27 cellular contexts compared by ENCODE assay signal in the genomic region with DNA sequence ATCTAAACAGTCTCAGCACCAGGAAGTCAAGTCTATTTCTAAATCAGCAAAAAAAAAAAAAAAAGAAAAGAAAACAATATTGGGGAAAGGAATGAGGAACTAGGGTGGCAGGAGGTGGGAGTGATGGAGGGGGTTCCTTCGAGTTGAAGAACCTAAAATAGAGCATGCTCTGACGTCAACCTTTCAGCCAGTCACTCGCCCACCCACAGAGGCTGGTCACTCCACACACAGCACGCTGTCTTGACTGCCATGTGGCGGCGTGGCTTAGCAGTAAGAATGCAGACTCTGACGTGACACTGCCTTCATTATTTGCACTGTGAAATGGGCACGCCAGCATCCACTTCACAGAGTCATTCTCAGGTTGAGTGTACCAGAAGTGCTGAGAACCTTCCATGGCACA. TPM values are rescaled to one million over a fixed set of nuclear protein-coding genes. Genes with fewer than 3 reads are reported as not detected.
DNase-seq lines count a peak whose midpoint lies in the region; ATAC-seq and TF ChIP-seq lines count a peak whose summit lies in the region.
"Had no signal": no experiment of that assay in that cellular context is flagged by ENCODE, and none has a peak within 500 bp of the region (broad histone marks: within the 10 kb centered on the region; RNA-seq: fewer than 3 reads in every experiment).

No MANE protein-coding gene starts in this region.

- H3K36me3 Mint-ChIP-seq in osteocyte (ENCODE audit: unreplicated experiment): no peaks in the 10 kb centered on the region
- H3K36me3 Mint-ChIP-seq: activated naive CD8-positive, alpha-beta T cell treated with anti-CD3 and anti-CD28 coated beads for 36 hours; CD4-positive, CD25-positive, alpha-beta regulatory T cell had no signal

- H3K4me1 Mint-ChIP-seq in osteocyte (ENCODE audit: unreplicated experiment): peaks cover 10% of the 10 kb centered on the region
- H3K4me1 Mint-ChIP-seq: activated naive CD8-positive, alpha-beta T cell treated with anti-CD3 and anti-CD28 coated beads for 36 hours; CD4-positive, CD25-positive, alpha-beta regulatory T cell had no signal

- H3K4me3 ChIP-seq in fibroblast of mammary gland (ENCODE audit: control insufficient read depth, low read depth, low read length) (no peak overlapping the region), thoracic aorta (no peak overlapping the region)
- H3K4me3 ChIP-seq: SJCRH30 had no signal

- ATAC-seq in Right ventricle myocardium superior (ENCODE audit: poor library complexity): no peak
- ATAC-seq in thoracic aorta (ENCODE audit: insufficient number of reproducible peaks, low FRiP score, low read depth): peak; percentile 3
- ATAC-seq: effector memory CD8-positive, alpha-beta T cell had no signal

- H3K27ac ChIP-seq in thoracic aorta: peak overlapping the region in 1 of 2 donors; percentile 71
- H3K27ac ChIP-seq: neutrophil, SJCRH30, VCaP had no signal

- H3K4me1 ChIP-seq in thoracic aorta (ENCODE audit: control insufficient read depth in 1 of 2, low read depth in 2 of 2): peaks cover 15 to 69% of the 10 kb centered on the region in 2 donors
- H3K4me1 ChIP-seq: SJCRH30 had no signal

- no peak overlapping the region for H3K4me3 Mint-ChIP-seq in osteocyte (ENCODE audit: unreplicated experiment)
- H3K4me3 Mint-ChIP-seq: activated naive CD8-positive, alpha-beta T cell treated with anti-CD3 and anti-CD28 coated beads for 36 hours; CD4-positive, CD25-positive, alpha-beta regulatory T cell; effector memory CD8-positive, alpha-beta T cell had no signal

- no peaks in the 10 kb centered on the region for H3K36me3 ChIP-seq in thoracic aorta
- H3K36me3 ChIP-seq: neutrophil, SJCRH30 had no signal

- H3K9me3 ChIP-seq in thoracic aorta: no peaks in the 10 kb centered on the region
- H3K9me3 ChIP-seq: neutrophil, SJCRH30 had no signal

- TF ChIP-seq CTCF in fibroblast of mammary gland (conservative IDR thresholded peaks at IDR 0.05; ENCODE audit: control insufficient read depth, insufficient read depth, low read depth, low read length) (no peak), thoracic aorta (IDR thresholded peaks at IDR 0.05) (no peak), osteocyte (IDR thresholded peaks at IDR 0.05) (no peak)

- no peaks in the 10 kb centered on the region for H3K27me3 Mint-ChIP-seq in osteocyte (ENCODE audit: unreplicated experiment)
- H3K27me3 Mint-ChIP-seq: activated naive CD8-positive, alpha-beta T cell treated with anti-CD3 and anti-CD28 coated beads for 36 hours; progenitor cell of endocrine pancreas had no signal

- intact Hi-C loops in Right ventricle myocardium superior (cut with DNase I): no loop called here
- intact Hi-C loops in cardiac septum (cut with DNase I): loop anchor here (5.0 kb wide), 1 partner anchor 35 kb away; no protein-coding TSS in a partner anchor

- no peak overlapping the region for H3K27ac Mint-ChIP-seq in osteocyte (ENCODE audit: unreplicated experiment)
- H3K27ac Mint-ChIP-seq: activated naive CD8-positive, alpha-beta T cell treated with anti-CD3 and anti-CD28 coated beads for 36 hours; CD4-positive, CD25-positive, alpha-beta regulatory T cell; effector memory CD8-positive, alpha-beta T cell; progenitor cell of endocrine pancreas had no signal

- H3K9me3 Mint-ChIP-seq in osteocyte (ENCODE audit: unreplicated experiment): no peaks in the 10 kb centered on the region
- H3K9me3 Mint-ChIP-seq: activated naive CD8-positive, alpha-beta T cell treated with anti-CD3 and anti-CD28 coated beads for 36 hours; effector memory CD8-positive, alpha-beta T cell had no signal

- in situ Hi-C loops in KBM-7 (cut with MboI; ENCODE audit: low pct_unique_long_range_greater_than_20kb, low sequenced_read_pairs): no loop called here

- DNase-seq in Right ventricle myocardium superior (peak; percentile 39), cardiac septum (ENCODE audit: low spot score) (no peak), KBM-7 (peak; percentile 39), fibroblast of mammary gland (ENCODE audit: low read depth) (peak; percentile 15), thoracic aorta (ENCODE audit: low spot score) (peak; percentile 9), osteocyte (ENCODE audit: extremely low spot score, unreplicated experiment) (no peak)
- no peak for DNase-seq in activated CD4-positive, alpha-beta T cell treated with anti-CD3 and anti-CD28 coated beads, Interleukin-2, amount 50 U/mL, for 4 hours
- no peak for DNase-seq in activated effector memory CD4-positive, alpha-beta T cell treated with anti-CD3 and anti-CD28 coated beads, Interleukin-2, amount 50 U/mL, for 16 hours
- DNase-seq: activated CD4-positive, alpha-beta T cell treated with anti-CD3 and anti-CD28 coated beads for 4 hours; activated CD8-positive, alpha-beta memory T cell treated with anti-CD3 and anti-CD28 coated beads for 24 hours; activated gamma-delta T cell; activated naive CD8-positive, alpha-beta T cell treated with anti-CD3 and anti-CD28 coated beads for 36 hours; activated T-cell treated with anti-CD3 and anti-CD28 coated beads for 4 hours; anterior cingulate cortex; CD4-positive, CD25-positive, alpha-beta regulatory T cell; cortex of kidney; effector memory CD8-positive, alpha-beta T cell; erythroblast; NCI-H1048; NCI-H446; NCI-H748 treated with DMSO at 0.1 percent for 48 hours; SJCRH30; stimulated activated CD4-positive, alpha-beta T cell treated with anti-CD3 and anti-CD28 coated beads, Interleukin-4, amount 100 ng/mL, for 24 hours; T1000 had no signal

- H3K27me3 ChIP-seq in thoracic aorta (replicated peaks; ENCODE audit: insufficient read depth): no peaks in the 10 kb centered on the region
- H3K27me3 ChIP-seq: neutrophil, SJCRH30 had no signal

RNA-seq across cellular contexts. Expression of gene LARGE1, which starts 48.3 kb away (rescaled TPM):
- 140 TPM for total RNA-seq in Right ventricle myocardium superior
- 119 TPM for total RNA-seq in cardiac septum
- total RNA-seq in thoracic aorta: 10 to 100 TPM; 29.5 to 42.1 TPM
- 17.6 and 20.7 TPM in 2 replicates for total RNA-seq in osteocyte
- total RNA-seq: CD4-positive, CD25-positive, alpha-beta regulatory T cell had no signal

Comparison
In these comparisons a context has a peak if more than half of its experiments do, and no peak if none do; other contexts are left out.
1. DNase-seq: peak in Right ventricle myocardium superior (single experiment), KBM-7 (single experiment), fibroblast of mammary gland (single experiment) and thoracic aorta (single experiment); none in cardiac septum (single experiment), activated CD4-positive, alpha-beta T cell treated with anti-CD3 and anti-CD28 coated beads, Interleukin-2, amount 50 U/mL, for 4 hours (0 of 2), osteocyte (single experiment) and activated effector memory CD4-positive, alpha-beta T cell treated with anti-CD3 and anti-CD28 coated beads, Interleukin-2, amount 50 U/mL, for 16 hours (single experiment).